23 cellular contexts compared by ENCODE assay signal in the genomic region with DNA sequence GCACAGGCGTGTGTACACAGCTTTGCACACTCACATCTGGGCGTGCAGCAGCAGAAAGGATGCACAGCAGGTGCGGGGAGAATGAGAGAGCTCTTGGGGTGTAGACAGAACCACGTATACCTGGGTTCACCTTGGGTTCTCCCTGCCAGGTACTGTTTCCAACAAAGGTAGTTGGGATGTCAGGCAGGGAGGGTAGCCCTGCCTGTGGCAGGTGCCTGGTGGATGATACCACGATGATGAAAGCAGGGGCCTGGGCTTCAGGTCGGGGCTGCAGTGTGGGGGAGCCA. TPM values are rescaled to one million over a fixed set of nuclear protein-coding genes. Genes with fewer than 3 reads are reported as not detected.
A peak's percentile ranks its signal among the peaks of the same experiment; 100 is the strongest.
DNase-seq lines count a peak whose midpoint lies in the region; ATAC-seq and TF ChIP-seq lines count a peak whose summit lies in the region.
"Had no signal": no experiment of that assay in that cellular context is flagged by ENCODE, and none has a peak within 500 bp of the region (broad histone marks: within the 10 kb centered on the region; RNA-seq: fewer than 3 reads in every experiment).

No MANE protein-coding gene starts in this region.

- H3K4ac ChIP-seq in H9 (ENCODE audit: low read depth, low read length) = no peak overlapping the region

- peak overlapping the region; percentile 98 for H3K27ac Mint-ChIP-seq in activated CD4-positive, alpha-beta T cell treated with anti-CD3 and anti-CD28 coated beads for 36 hours
- H3K27ac Mint-ChIP-seq in CD8-positive, alpha-beta T cell = peak overlapping the region; percentile 21
- peak overlapping the region; percentile 12 for H3K27ac Mint-ChIP-seq in central memory CD8-positive, alpha-beta T cell (ENCODE audit: low read depth)
- no peak overlapping the region; a peak in 1 of 7 replicates for H3K27ac Mint-ChIP-seq in H9

- ATAC-seq in activated CD4-positive, alpha-beta T cell treated with anti-CD3 and anti-CD28 coated beads for 36 hours = no peak
- ATAC-seq in CD8-positive, alpha-beta T cell = no peak
- no peak for ATAC-seq in central memory CD8-positive, alpha-beta T cell (replicated peaks; ENCODE audit: extremely low read depth, poor library complexity, severe bottlenecking)
- ATAC-seq: effector memory CD8-positive, alpha-beta T cell; K562 had no signal

- CTCF ChIA-PET in activated CD4-positive, alpha-beta T cell treated with anti-CD3 and anti-CD28 coated beads for 36 hours (lab: Charles Lee) = interaction anchor here (0.7 to 2.3 kb wide), 3 partner anchors 21 to 272 kb away, joined by 3 to 8 read pairs (median 6); no protein-coding TSS in a partner anchor
- CTCF ChIA-PET in CD8-positive, alpha-beta T cell (lab: Charles Lee) = interaction anchor here (1.1 to 13.5 kb wide), 5 partner anchors 10 to 537 kb away, joined by 4 to 149 read pairs (median 38); no protein-coding TSS in a partner anchor

- H3K9me3 ChIP-seq in CD8-positive, alpha-beta T cell (ENCODE audit: low read length) = no peaks in the 10 kb centered on the region
- H3K9me3 ChIP-seq in H9 (ENCODE audit: control insufficient read depth, low read depth, low read length) = no peaks in the 10 kb centered on the region
- H3K9me3 ChIP-seq: adrenal gland, BE2C, thyroid gland had no signal

- peaks cover 84% of the 10 kb centered on the region for H3K4me1 Mint-ChIP-seq in activated CD4-positive, alpha-beta T cell treated with anti-CD3 and anti-CD28 coated beads for 36 hours
- peaks cover 38% of the 10 kb centered on the region for H3K4me1 Mint-ChIP-seq in CD8-positive, alpha-beta T cell (ENCODE audit: low read depth)
- H3K4me1 Mint-ChIP-seq in central memory CD8-positive, alpha-beta T cell = peaks cover 51% of the 10 kb centered on the region
- H3K4me1 Mint-ChIP-seq in H9 = peaks cover 15 to 29% of the 10 kb centered on the region in 2 experiments

- H3K4me1 ChIP-seq in CD8-positive, alpha-beta T cell (ENCODE audit: insufficient read depth, low read length) = peaks cover 39% of the 10 kb centered on the region
- peaks cover 3% of the 10 kb centered on the region; the same call in 1 of the 2 replicates for H3K4me1 ChIP-seq in H9 (ENCODE audit: insufficient read depth, low read length)
- H3K4me1 ChIP-seq: BE2C had no signal

- H3K4me3 ChIP-seq in CD8-positive, alpha-beta T cell (ENCODE audit: low read depth, low read length) = no peak overlapping the region
- H3K4me3 ChIP-seq: adrenal gland, K562, thyroid gland had no signal

- no peak overlapping the region for H2AK5ac ChIP-seq in H9 (ENCODE audit: insufficient read length, low read length)

- no peak overlapping the region for H3K27ac ChIP-seq in CD8-positive, alpha-beta T cell (ENCODE audit: low read depth, low read length)
- no peak overlapping the region for H3K27ac ChIP-seq in H9 (ENCODE audit: insufficient read length, low read depth, low read length)
- H3K27ac ChIP-seq: adrenal gland had no signal

- H3K9ac ChIP-seq in H9 (ENCODE audit: extremely low read depth, insufficient read length, low read length) = no peak overlapping the region

- H4K91ac ChIP-seq in H9 (ENCODE audit: insufficient read length, low read depth, low read length) = no peak overlapping the region

- TF ChIP-seq CTCF in CD8-positive, alpha-beta T cell (IDR thresholded peaks at IDR 0.05) = no peak
- TF ChIP-seq CTCF in H9 (conservative IDR thresholded peaks at IDR 0.05) = no peak

- H4K20me1 ChIP-seq in H9 (ENCODE audit: control insufficient read depth, insufficient read depth, insufficient read length) = no peaks in the 10 kb centered on the region

- no peak overlapping the region for H4K5ac ChIP-seq in H9 (ENCODE audit: insufficient read length, low read depth, low read length)

- H3K27me3 Mint-ChIP-seq in activated CD4-positive, alpha-beta T cell treated with anti-CD3 and anti-CD28 coated beads for 36 hours = peaks cover 2% of the 10 kb centered on the region
- H3K27me3 Mint-ChIP-seq in CD8-positive, alpha-beta T cell (ENCODE audit: low read depth) = no peaks in the 10 kb centered on the region
- H3K27me3 Mint-ChIP-seq in central memory CD8-positive, alpha-beta T cell = no peaks in the 10 kb centered on the region
- H3K27me3 Mint-ChIP-seq in H9 (ENCODE audit: low read depth) = peaks cover 64% of the 10 kb centered on the region
- H3K27me3 Mint-ChIP-seq: effector memory CD8-positive, alpha-beta T cell had no signal

- POLR2A ChIA-PET in activated CD4-positive, alpha-beta T cell treated with anti-CD3 and anti-CD28 coated beads for 36 hours (lab: Charles Lee) = interaction anchor here (6.2 kb wide), 1 partner anchor 9 kb away, joined by 144 read pairs; a partner anchor contains a TSS
- POLR2A ChIA-PET in CD8-positive, alpha-beta T cell (lab: Charles Lee) = interaction anchor here (1.1 to 5.7 kb wide), 3 partner anchors 9 to 123 kb away, joined by 4 to 74 read pairs (median 6); a partner anchor contains a TSS

- DNase-seq in activated CD4-positive, alpha-beta T cell treated with anti-CD3 and anti-CD28 coated beads for 36 hours = no peak
- DNase-seq in activated CD4-positive, alpha-beta T cell treated with anti-CD3 and anti-CD28 coated beads for 48 hours = no peak
- DNase-seq in CD8-positive, alpha-beta T cell = no peak
- no peak for DNase-seq in central memory CD8-positive, alpha-beta T cell (ENCODE audit: low spot score in 2 of 2)
- DNase-seq in stimulated activated CD8-positive, alpha-beta memory T cell treated with anti-CD3 and anti-CD28 coated beads, Interleukin-4, amount 100 ng/mL, for 48 hours = peak; percentile 36
- DNase-seq in H9 (no peak), HCEC 1CT (no peak)
- DNase-seq in stimulated activated CD4-positive, alpha-beta T cell treated with anti-CD3 and anti-CD28 coated beads, Interleukin-2, amount 100 ng/mL, for 48 hours = no peak
- DNase-seq: 8988T; activated CD4-positive, CD25-positive, alpha-beta regulatory T cell; activated CD8-positive, alpha-beta memory T cell treated with anti-CD3 and anti-CD28 coated beads, Interleukin-2, amount 50 U/mL, for 4 hours; BE2C; DMS153; effector memory CD8-positive, alpha-beta T cell; hippocampal formation; mesendoderm; NCI-H1048; NCI-H2081; NCI-H524 treated with DMSO at 0.1 percent for 48 hours; SIG-M5; thyroid gland had no signal

- no peaks in the 10 kb centered on the region for H3K79me1 ChIP-seq in H9 (ENCODE audit: insufficient read depth, low read depth, low read length, poor library complexity, severe bottlenecking)

- no peak overlapping the region for H3K56ac ChIP-seq in H9 (ENCODE audit: insufficient read length, low read depth, low read length)

- no peak overlapping the region for H3K4me2 ChIP-seq in H9 (ENCODE audit: insufficient read depth, insufficient read length, low read length)

- no peaks in the 10 kb centered on the region for H3K36me3 ChIP-seq in CD8-positive, alpha-beta T cell (ENCODE audit: insufficient read depth, low read length)
- H3K36me3 ChIP-seq: adrenal gland, BE2C, thyroid gland had no signal

- H2BK15ac ChIP-seq in H9 (ENCODE audit: low read depth, low read length) = no peak overlapping the region

- no peak overlapping the region for H2BK20ac ChIP-seq in H9 (ENCODE audit: low read depth, low read length, poor library complexity, severe bottlenecking)

- H3K23me2 ChIP-seq in H9 (ENCODE audit: insufficient read length, low read depth, low read length, poor library complexity, severe bottlenecking) = peaks cover 2% of the 10 kb centered on the region

- H2BK12ac ChIP-seq in H9 (ENCODE audit: insufficient read length, low read depth, low read length) = no peak overlapping the region

- no peak overlapping the region for H2AFZ ChIP-seq in H9 (ENCODE audit: low read length)

- H2BK120ac ChIP-seq in H9 (ENCODE audit: low read depth, low read length, poor library complexity, severe bottlenecking) = no peak overlapping the region

- no peaks in the 10 kb centered on the region for H3K79me2 ChIP-seq in H9 (ENCODE audit: insufficient read depth, low read length)

- no peak overlapping the region for H2BK5ac ChIP-seq in H9 (ENCODE audit: insufficient read length, low read length)

- no peak overlapping the region for H3K18ac ChIP-seq in H9 (ENCODE audit: insufficient read length, low read depth, low read length)

- no peak overlapping the region for H3T11ph ChIP-seq in H9 (ENCODE audit: low read length)

- H3K23ac ChIP-seq in H9 (ENCODE audit: insufficient read length, low read depth, low read length) = no peak overlapping the region

- no peak overlapping the region for H4K8ac ChIP-seq in H9 (replicated peaks; ENCODE audit: insufficient read length, low read depth, low read length)

- intact Hi-C loops in activated CD4-positive, alpha-beta T cell treated with anti-CD3 and anti-CD28 coated beads for 36 hours (cut with DNase I, micrococcal nuclease) = loop anchor here in 1 of 2 experiments (5.0 to 10.0 kb wide), 2 partner anchors 107 to 1935 kb away; a partner anchor contains a TSS
- intact Hi-C loops in CD8-positive, alpha-beta T cell (cut with DNase I, micrococcal nuclease) = loop anchor here in 1 of 2 experiments (5.0 kb wide), 2 partner anchors 107 to 368 kb away; a partner anchor contains a TSS

- no CpG with 5 or more reads among the region's 6 CpGs for WGBS in H9 (ENCODE audit: extremely low coverage, insufficient read length, low lambda C conversion rate)

- H3K4me3 Mint-ChIP-seq in activated CD4-positive, alpha-beta T cell treated with anti-CD3 and anti-CD28 coated beads for 36 hours = peak overlapping the region; percentile 14
- no peak overlapping the region for H3K4me3 Mint-ChIP-seq in CD8-positive, alpha-beta T cell
- no peak overlapping the region for H3K4me3 Mint-ChIP-seq in central memory CD8-positive, alpha-beta T cell
- no peak overlapping the region for H3K4me3 Mint-ChIP-seq in H9
- H3K4me3 Mint-ChIP-seq: effector memory CD8-positive, alpha-beta T cell had no signal

- no peak overlapping the region for H3K14ac ChIP-seq in H9 (ENCODE audit: insufficient read depth, low read length)

- no peaks in the 10 kb centered on the region for H3K27me3 ChIP-seq in CD8-positive, alpha-beta T cell (ENCODE audit: insufficient read depth, low read length)
- no peaks in the 10 kb centered on the region for H3K27me3 ChIP-seq in H9 (ENCODE audit: insufficient read depth, low read length)
- H3K27me3 ChIP-seq: adrenal gland, BE2C, thyroid gland had no signal

- H3K9me3 Mint-ChIP-seq in activated CD4-positive, alpha-beta T cell treated with anti-CD3 and anti-CD28 coated beads for 36 hours (ENCODE audit: low read depth) = no peaks in the 10 kb centered on the region
- H3K9me3 Mint-ChIP-seq in CD8-positive, alpha-beta T cell = no peaks in the 10 kb centered on the region
- H3K9me3 Mint-ChIP-seq in central memory CD8-positive, alpha-beta T cell = no peaks in the 10 kb centered on the region
- no peaks in the 10 kb centered on the region for H3K9me3 Mint-ChIP-seq in H9
- H3K9me3 Mint-ChIP-seq: effector memory CD8-positive, alpha-beta T cell had no signal

- H3K36me3 Mint-ChIP-seq in activated CD4-positive, alpha-beta T cell treated with anti-CD3 and anti-CD28 coated beads for 36 hours (ENCODE audit: low read depth) = no peaks in the 10 kb centered on the region
- H3K36me3 Mint-ChIP-seq in CD8-positive, alpha-beta T cell = no peaks in the 10 kb centered on the region
- peaks cover 3% of the 10 kb centered on the region for H3K36me3 Mint-ChIP-seq in central memory CD8-positive, alpha-beta T cell (ENCODE audit: insufficient read depth)
- H3K36me3 Mint-ChIP-seq in H9 (ENCODE audit: insufficient read depth in 1 of 3, low read depth in 3 of 3) = no peaks in the 10 kb centered on the region

RNA-seq across cellular contexts. Expression of a gene that starts 6.5 kb away (rescaled TPM):
- total RNA-seq in activated CD4-positive, alpha-beta T cell treated with anti-CD3 and anti-CD28 coated beads for 36 hours = 100 to 1,000 TPM; 179 to 191 TPM
- 100 to 1,000 TPM; 408 to 413 TPM for total RNA-seq in CD8-positive, alpha-beta T cell
- 3.8 and 4.5 TPM in 2 replicates for total RNA-seq in H9 (2021)

RNA-seq across cellular contexts. Expression of a gene that starts 24.9 kb away (rescaled TPM):
- total RNA-seq in activated CD4-positive, alpha-beta T cell treated with anti-CD3 and anti-CD28 coated beads for 36 hours = under 1 TPM; 0.33 to 0.41 TPM
- not detected for total RNA-seq in CD8-positive, alpha-beta T cell
- not detected in 2 replicates for total RNA-seq in H9 (2021)
- total RNA-seq: K562 had no signal

Comparison
In these comparisons a context has a peak if more than half of its experiments do, and no peak if none do; other contexts are left out.
1. H3K27ac Mint-ChIP-seq: peak in activated CD4-positive, alpha-beta T cell treated with anti-CD3 and anti-CD28 coated beads for 36 hours (single experiment), CD8-positive, alpha-beta T cell (single experiment) and central memory CD8-positive, alpha-beta T cell (single experiment); none in H9 (0 of 3).
2. RNA of a gene that starts 6.5 kb away (total RNA-seq): 408 to 413 TPM in CD8-positive, alpha-beta T cell and 179 to 191 TPM in activated CD4-positive, alpha-beta T cell treated with anti-CD3 and anti-CD28 coated beads for 36 hours; 3.8 to 4.5 TPM in H9; every median in the first group is over 10 times any median in the second.